Comparison of ENCODE assay signal across 23 cellular contexts in genomic region chr1:165612062-165612461, GRCh38.
"Had no signal": no experiment of that assay in that cellular context is flagged by ENCODE, and none has a peak within 500 bp of the region (broad histone marks: within the 10 kb centered on the region; RNA-seq: fewer than 3 reads in every experiment).

No MANE protein-coding gene starts in this region.

- H3K27me3 ChIP-seq: right atrium auricular region, tibial nerve had no signal

- H3K27ac Mint-ChIP-seq: activated CD4-positive, alpha-beta T cell treated with anti-CD3 and anti-CD28 coated beads, Interleukin-2, amount 10 ng/mL, durations not matched to agents 7 days and 5 days; activated CD8-positive, alpha-beta T cell treated with anti-CD3 and anti-CD28 coated beads, Interleukin-2, amount 10 ng/mL, durations not matched to agents 7 days and 5 days; activated naive CD4-positive, alpha-beta T cell treated with anti-CD3 and anti-CD28 coated beads, Interleukin-2, amount 10 ng/mL, durations not matched to agents 7 days and 5 days; activated naive CD8-positive, alpha-beta T cell treated with anti-CD3 and anti-CD28 coated beads, Interleukin-2, amount 50 U/mL, for 24 hours; activated T-cell treated with anti-CD3 and anti-CD28 coated beads, Interleukin-2, amount 50 U/mL, for 24 hours; activated T-helper 2 cell treated with anti-CD3 and anti-CD28 coated beads, Interferon-gamma antibody, Interleukin-2, Interleukin-4, amounts not matched to agents 10 μg/mL and 5 μg/mL and 100 μg/mL, durations not matched to agents 14 hours and 24 hours and 36 hours; brain; immature natural killer cell; progenitor cell of endocrine pancreas had no signal

- H3K36me3 Mint-ChIP-seq: activated naive CD4-positive, alpha-beta T cell treated with anti-CD3 and anti-CD28 coated beads, Interleukin-2, amount 10 ng/mL, durations not matched to agents 7 days and 5 days; brain; naive B cell had no signal

- DNase-seq: activated CD4-positive, alpha-beta T cell treated with anti-CD3 and anti-CD28 coated beads, Interleukin-2, amount 10 ng/mL, durations not matched to agents 7 days and 5 days; activated CD8-positive, alpha-beta T cell treated with anti-CD3 and anti-CD28 coated beads, Interleukin-2, amount 10 ng/mL, durations not matched to agents 7 days and 5 days; activated naive CD4-positive, alpha-beta T cell treated with anti-CD3 and anti-CD28 coated beads, Interleukin-2, amount 10 ng/mL, durations not matched to agents 7 days and 5 days; activated naive CD8-positive, alpha-beta T cell treated with anti-CD3 and anti-CD28 coated beads, Interleukin-2, amount 50 U/mL, for 24 hours; activated T-cell treated with anti-CD3 and anti-CD28 coated beads, Interleukin-2, amount 50 U/mL, for 24 hours; anterior cingulate cortex; central memory CD4-positive, alpha-beta T cell; erythroblast; immature natural killer cell; mesenchymal stem cell; mucosa of descending colon; naive B cell; stimulated activated CD4-positive, alpha-beta T cell treated with anti-CD3 and anti-CD28 coated beads, Interleukin-2, amount 100 ng/mL, for 24 hours; stimulated activated naive CD8-positive, alpha-beta T cell treated with anti-CD3 and anti-CD28 coated beads, Interleukin-15, Interleukin-2, amounts not matched to agents 100 U/mL and 50 U/mL, for 24 hours; substantia nigra; T-helper 9 cell had no signal

- ATAC-seq: activated CD8-positive, alpha-beta T cell treated with anti-CD3 and anti-CD28 coated beads, Interleukin-2, amount 10 ng/mL, durations not matched to agents 7 days and 5 days; activated naive CD8-positive, alpha-beta T cell treated with anti-CD3 and anti-CD28 coated beads, Interleukin-2, amount 50 U/mL, for 24 hours; gastroesophageal sphincter; mucosa of descending colon; stimulated activated naive CD8-positive, alpha-beta T cell treated with anti-CD3 and anti-CD28 coated beads, Interleukin-15, Interleukin-2, amounts not matched to agents 100 U/mL and 50 U/mL, for 24 hours had no signal

- H3K4me3 Mint-ChIP-seq: activated CD4-positive, alpha-beta T cell treated with anti-CD3 and anti-CD28 coated beads, Interleukin-2, amount 10 ng/mL, durations not matched to agents 7 days and 5 days; activated CD8-positive, alpha-beta T cell treated with anti-CD3 and anti-CD28 coated beads, Interleukin-2, amount 10 ng/mL, durations not matched to agents 7 days and 5 days; activated naive CD4-positive, alpha-beta T cell treated with anti-CD3 and anti-CD28 coated beads, Interleukin-2, amount 10 ng/mL, durations not matched to agents 7 days and 5 days; activated naive CD8-positive, alpha-beta T cell treated with anti-CD3 and anti-CD28 coated beads, Interleukin-2, amount 50 U/mL, for 24 hours; activated T-cell treated with anti-CD3 and anti-CD28 coated beads, Interleukin-2, amount 50 U/mL, for 24 hours; brain; immature natural killer cell; naive B cell; neural crest cell had no signal

- H3K27ac ChIP-seq: gastroesophageal sphincter, right atrium auricular region, tibial nerve had no signal

- H3K4me3 ChIP-seq: gastroesophageal sphincter, mucosa of descending colon, right atrium auricular region, tibial nerve had no signal

- H3K9me3 Mint-ChIP-seq: neural crest cell had no signal

- H3K4me1 Mint-ChIP-seq: activated CD4-positive, alpha-beta T cell treated with anti-CD3 and anti-CD28 coated beads, Interleukin-2, amount 10 ng/mL, durations not matched to agents 7 days and 5 days; activated naive CD4-positive, alpha-beta T cell treated with anti-CD3 and anti-CD28 coated beads, Interleukin-2, amount 10 ng/mL, durations not matched to agents 7 days and 5 days; activated naive CD8-positive, alpha-beta T cell treated with anti-CD3 and anti-CD28 coated beads, Interleukin-2, amount 50 U/mL, for 24 hours; brain; immature natural killer cell; naive B cell; neural crest cell had no signal
